Comparison of ENCODE assay signal across 17 cellular contexts in the genomic region with DNA sequence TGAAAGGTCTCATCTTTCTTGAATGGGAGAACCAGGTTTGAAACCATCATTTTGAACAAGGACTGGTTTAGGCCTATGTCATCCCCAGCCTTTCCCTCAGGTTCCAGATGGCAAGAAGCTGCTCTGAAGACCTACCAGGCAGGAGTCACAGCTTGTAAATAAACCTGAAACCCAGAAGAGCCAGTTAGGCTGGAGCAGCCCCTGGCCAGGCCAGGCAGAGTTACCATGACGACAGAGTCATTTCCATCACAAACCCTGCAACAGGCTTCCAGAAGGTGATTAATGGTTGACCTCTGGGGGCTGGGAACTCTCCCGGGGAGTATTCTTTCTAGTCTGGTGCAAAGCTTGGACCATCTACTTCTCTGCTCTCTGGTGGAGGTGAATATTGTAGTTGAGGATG.
DNase-seq lines count a peak whose midpoint lies in the region; ATAC-seq, FAIRE-seq and TF ChIP-seq lines count a peak whose summit lies in the region.
"Had no signal": no experiment of that assay in that cellular context is flagged by ENCODE, and none has a peak within 500 bp of the region (broad histone marks: within the 10 kb centered on the region; RNA-seq: fewer than 3 reads in every experiment).

No MANE protein-coding gene starts in this region.

- H4K20me1 ChIP-seq in astrocyte (ENCODE audit: insufficient read depth, low read length): no peaks in the 10 kb centered on the region

- H4K5ac ChIP-seq in mesendoderm (ENCODE audit: low read length): no peak overlapping the region

- H2AK5ac ChIP-seq in mesendoderm (ENCODE audit: low read length): no peak overlapping the region

- peaks cover 7% of the 10 kb centered on the region for H3K27me3 Mint-ChIP-seq in activated CD8-positive, alpha-beta memory T cell treated with anti-CD3 and anti-CD28 coated beads, Interleukin-2, amount 10 ng/mL, durations not matched to agents 7 days and 5 days
- H3K27me3 Mint-ChIP-seq in astrocyte (ENCODE audit: low read depth, unreplicated experiment): peaks cover 7% of the 10 kb centered on the region

- H2BK5ac ChIP-seq in mesendoderm (ENCODE audit: low read length): no peak overlapping the region

- no peak for FAIRE-seq in astrocyte (lab: Jason Lieb, UNC)

- no peak overlapping the region for H3K23ac ChIP-seq in mesendoderm (ENCODE audit: low read length)

- H3K79me2 ChIP-seq in astrocyte (ENCODE audit: insufficient read depth, low read length): no peaks in the 10 kb centered on the region
- no peaks in the 10 kb centered on the region for H3K79me2 ChIP-seq in mesendoderm (ENCODE audit: control insufficient read depth, insufficient read depth, low read length)

- H3K4ac ChIP-seq in mesendoderm (ENCODE audit: low read depth, low read length): no peak overlapping the region

- no peak overlapping the region for H3K27ac Mint-ChIP-seq in activated CD8-positive, alpha-beta memory T cell treated with anti-CD3 and anti-CD28 coated beads, Interleukin-2, amount 10 ng/mL, durations not matched to agents 7 days and 5 days
- H3K27ac Mint-ChIP-seq in astrocyte (ENCODE audit: unreplicated experiment): no peak overlapping the region
- H3K27ac Mint-ChIP-seq: activated naive CD8-positive, alpha-beta T cell had no signal

- WGBS in mesendoderm (ENCODE audit: extremely low coverage, insufficient coverage, low lambda C conversion rate): no CpG with 5 or more reads among the region's 2 CpGs

- CTCF ChIA-PET in activated CD8-positive, alpha-beta memory T cell treated with anti-CD3 and anti-CD28 coated beads, Interleukin-2, amount 10 ng/mL, durations not matched to agents 7 days and 5 days (lab: Charles Lee): no interaction called here

- no peak overlapping the region for H2BK15ac ChIP-seq in mesendoderm (replicated peaks; ENCODE audit: low read depth)

- H3K18ac ChIP-seq in mesendoderm (ENCODE audit: low read length): no peak overlapping the region

- ATAC-seq in activated CD8-positive, alpha-beta memory T cell treated with anti-CD3 and anti-CD28 coated beads, Interleukin-2, amount 10 ng/mL, durations not matched to agents 7 days and 5 days: no peak
- ATAC-seq in GM18867 (IDR thresholded peaks at IDR 0.05; ENCODE audit: unreplicated experiment) (no peak), GM19452 (IDR thresholded peaks at IDR 0.05; ENCODE audit: unreplicated experiment) (no peak), HG03521 (IDR thresholded peaks at IDR 0.05; ENCODE audit: unreplicated experiment) (no peak)

- no peak overlapping the region for H2AFZ ChIP-seq in astrocyte (ENCODE audit: low read depth, low read length)

- H3K4me2 ChIP-seq in astrocyte (ENCODE audit: low read length) (peak overlapping the region; percentile 56), mesendoderm (ENCODE audit: low read length) (no peak overlapping the region)

- H3K27ac ChIP-seq in astrocyte (ENCODE audit: low read depth, low read length) (no peak overlapping the region), mesendoderm (ENCODE audit: low read depth, low read length) (no peak overlapping the region)
- H3K27ac ChIP-seq: SK-N-MC had no signal

- no peak overlapping the region for H3K56ac ChIP-seq in mesendoderm (ENCODE audit: low read length)

- H3K36me3 ChIP-seq in astrocyte (ENCODE audit: insufficient read depth, low read length): no peaks in the 10 kb centered on the region
- H3K36me3 ChIP-seq in mesendoderm (ENCODE audit: control insufficient read depth, insufficient read depth, low read length): no peaks in the 10 kb centered on the region
- H3K36me3 ChIP-seq: heart left ventricle had no signal

- H2BK120ac ChIP-seq in mesendoderm (ENCODE audit: low read depth, low read length): no peak overlapping the region

- no peaks in the 10 kb centered on the region for H3K9me3 Mint-ChIP-seq in activated CD8-positive, alpha-beta memory T cell treated with anti-CD3 and anti-CD28 coated beads, Interleukin-2, amount 10 ng/mL, durations not matched to agents 7 days and 5 days (ENCODE audit: low read depth)
- no peaks in the 10 kb centered on the region for H3K9me3 Mint-ChIP-seq in astrocyte (ENCODE audit: unreplicated experiment)

- H3K4me1 ChIP-seq in astrocyte (ENCODE audit: insufficient read depth, low read length) (peaks cover 8% of the 10 kb centered on the region), mesendoderm (ENCODE audit: control insufficient read depth, low read depth, low read length) (peaks cover 4% of the 10 kb centered on the region)

- H3K79me1 ChIP-seq in mesendoderm (ENCODE audit: low read length): no peaks in the 10 kb centered on the region

- H3K4me3 Mint-ChIP-seq in activated CD8-positive, alpha-beta memory T cell treated with anti-CD3 and anti-CD28 coated beads, Interleukin-2, amount 10 ng/mL, durations not matched to agents 7 days and 5 days: no peak overlapping the region
- H3K4me3 Mint-ChIP-seq in astrocyte (ENCODE audit: unreplicated experiment): no peak overlapping the region
- H3K4me3 Mint-ChIP-seq: activated naive CD8-positive, alpha-beta T cell had no signal

- H3K4me1 Mint-ChIP-seq in activated CD8-positive, alpha-beta memory T cell treated with anti-CD3 and anti-CD28 coated beads, Interleukin-2, amount 10 ng/mL, durations not matched to agents 7 days and 5 days: peaks cover 9% of the 10 kb centered on the region
- H3K4me1 Mint-ChIP-seq in astrocyte (ENCODE audit: low read depth, unreplicated experiment): peaks cover 8% of the 10 kb centered on the region

- no peak overlapping the region for H4K8ac ChIP-seq in mesendoderm (ENCODE audit: low read depth, low read length)

- peak; percentile 17 for DNase-seq in activated CD8-positive, alpha-beta memory T cell treated with anti-CD3 and anti-CD28 coated beads for 24 hours
- no peak for DNase-seq in activated CD8-positive, alpha-beta memory T cell treated with anti-CD3 and anti-CD28 coated beads, Interleukin-2, amount 10 ng/mL, durations not matched to agents 7 days and 5 days
- no peak for DNase-seq in astrocyte (ENCODE audit: low read depth)
- peak; percentile 95 for DNase-seq in mesendoderm
- DNase-seq in NCI-H2107 (lab: John Stamatoyannopoulos, UW): no peak
- DNase-seq: activated CD8-positive, alpha-beta memory T cell treated with anti-CD3 and anti-CD28 coated beads, Interleukin-2, amount 50 U/mL, for 4 hours; cerebellar nuclear complex; COR-L47; NCI-H1105 treated with DMSO at 0.1 percent for 48 hours; occipital lobe had no signal

- no peak for TF ChIP-seq CTCF in astrocyte (IDR thresholded peaks at IDR 0.05; ENCODE audit: insufficient read depth, low read depth, low read length)

- H3K9ac ChIP-seq in astrocyte (ENCODE audit: low read length) (no peak overlapping the region), mesendoderm (ENCODE audit: low read length) (no peak overlapping the region)

- no peaks in the 10 kb centered on the region for H3K36me3 Mint-ChIP-seq in activated CD8-positive, alpha-beta memory T cell treated with anti-CD3 and anti-CD28 coated beads, Interleukin-2, amount 10 ng/mL, durations not matched to agents 7 days and 5 days
- H3K36me3 Mint-ChIP-seq in astrocyte (ENCODE audit: low read depth, unreplicated experiment): no peaks in the 10 kb centered on the region
- H3K36me3 Mint-ChIP-seq: activated naive CD8-positive, alpha-beta T cell had no signal

- H3K27me3 ChIP-seq in astrocyte (ENCODE audit: insufficient read depth, low read length) (no peaks in the 10 kb centered on the region), mesendoderm (ENCODE audit: insufficient read depth, low read length, poor library complexity) (no peaks in the 10 kb centered on the region)
- H3K27me3 ChIP-seq: heart left ventricle had no signal

- no peaks in the 10 kb centered on the region for H3K9me3 ChIP-seq in astrocyte (ENCODE audit: insufficient read depth, low read depth, low read length)
- H3K9me3 ChIP-seq: heart left ventricle had no signal

- H3K4me3 ChIP-seq in astrocyte (ENCODE audit: insufficient read depth, low read depth, low read length) (no peak overlapping the region), mesendoderm (ENCODE audit: low read length) (no peak overlapping the region)
- H3K4me3 ChIP-seq: heart left ventricle, lung, SK-N-MC had no signal

Comparison
In these comparisons a context has a peak if more than half of its experiments do, and no peak if none do; other contexts are left out.
1. DNase-seq: peak in activated CD8-positive, alpha-beta memory T cell treated with anti-CD3 and anti-CD28 coated beads for 24 hours (single experiment) and mesendoderm (single experiment); none in activated CD8-positive, alpha-beta memory T cell treated with anti-CD3 and anti-CD28 coated beads, Interleukin-2, amount 10 ng/mL, durations not matched to agents 7 days and 5 days (single experiment), astrocyte (single experiment) and NCI-H2107 (single experiment).